Comparison of ENCODE assay signal across 17 cellular contexts in the genomic region with DNA sequence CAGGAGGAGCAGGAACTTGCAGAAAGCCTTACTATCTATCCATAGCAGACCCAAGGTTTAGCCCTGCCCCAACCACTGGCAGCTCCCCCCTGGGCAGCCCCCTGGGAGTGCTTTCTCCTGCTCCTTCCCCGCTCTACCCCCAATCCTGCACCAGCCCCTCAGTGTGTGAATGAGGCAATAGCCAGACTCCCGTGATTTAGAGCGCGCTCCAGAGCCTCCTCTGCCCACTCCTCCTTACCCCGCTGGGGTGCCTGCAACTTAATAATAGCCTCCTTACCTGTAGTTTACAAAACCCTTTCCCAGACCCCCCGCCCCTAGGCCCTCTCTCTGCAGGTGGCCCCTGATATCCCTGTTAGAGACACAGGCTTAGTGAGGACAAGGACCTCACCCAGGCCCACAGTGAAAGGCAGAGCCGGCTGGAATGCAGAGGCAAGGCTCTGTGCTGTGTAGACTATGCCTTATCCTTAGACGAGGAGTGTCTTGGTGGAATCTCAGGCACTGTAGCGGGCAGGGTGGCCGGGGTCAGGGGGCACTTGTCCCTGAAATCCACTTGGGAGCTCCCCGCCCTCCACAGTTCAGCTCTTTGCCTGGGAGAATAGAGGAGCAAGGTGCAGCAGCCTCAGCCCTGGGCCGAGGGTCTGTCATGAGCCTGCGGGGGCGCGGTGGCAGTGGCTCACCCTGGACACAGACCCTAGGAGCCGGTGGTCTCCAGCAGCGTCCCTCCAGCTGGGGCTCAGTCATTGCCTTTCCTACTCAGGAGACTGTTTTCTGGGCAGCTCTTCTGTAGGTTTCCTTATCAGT. TPM values are rescaled to one million over a fixed set of nuclear protein-coding genes. Genes with fewer than 3 reads are reported as not detected.
A peak's percentile ranks its signal among the peaks of the same experiment; 100 is the strongest.
DNase-seq lines count a peak whose midpoint lies in the region; ATAC-seq, FAIRE-seq and TF ChIP-seq lines count a peak whose summit lies in the region.
"Had no signal": no experiment of that assay in that cellular context is flagged by ENCODE, and none has a peak within 500 bp of the region (broad histone marks: within the 10 kb centered on the region; RNA-seq: fewer than 3 reads in every experiment).

No MANE protein-coding gene starts in this region.

- no peak for TF ChIP-seq EP300 in HepG2 (IDR thresholded peaks at IDR 0.05; ENCODE audit: low read depth in 2 of 2, low read length in 2 of 2)
- no peak for TF ChIP-seq EP300 in HepG2 (CRISPR knock-in tag; IDR thresholded peaks at IDR 0.05; ENCODE audit: borderline replicate concordance)
- no peak for TF ChIP-seq EP300 in tibial nerve (IDR thresholded peaks at IDR 0.05)
- TF ChIP-seq EP300 in ovary (IDR thresholded peaks at IDR 0.05) = no peak

- TF ChIP-seq POLR2A in HepG2 (IDR thresholded peaks at IDR 0.05; ENCODE audit: insufficient read depth in 1 of 2, low read depth in 2 of 2, low read length in 2 of 2) (no peak), right lobe of liver (IDR thresholded peaks at IDR 0.05) (no peak), tibial nerve (IDR thresholded peaks at IDR 0.05) (no peak), ovary (IDR thresholded peaks at IDR 0.05) (no peak)

- peaks cover 75% of the 10 kb centered on the region for H3K4me1 Mint-ChIP-seq in activated CD4-positive, alpha-beta memory T cell treated with anti-CD3 and anti-CD28 coated beads for 36 hours (ENCODE audit: low read depth)
- H3K4me1 Mint-ChIP-seq in immature natural killer cell = peaks cover 87 to 88% of the 10 kb centered on the region in 2 donors

- no peaks in the 10 kb centered on the region for H3K79me2 ChIP-seq in HepG2 (ENCODE audit: insufficient read depth, low read length)

- no peak overlapping the region for H2AFZ ChIP-seq in HepG2 (ENCODE audit: low read length)
- H2AFZ ChIP-seq: GM23248 had no signal

- no peak for TF ChIP-seq RAD21 in HepG2 (CRISPR knock-in tag; IDR thresholded peaks at IDR 0.05)

- no peak overlapping the region for H3K9ac ChIP-seq in HepG2 (ENCODE audit: insufficient read depth, low read depth, low read length)
- H3K9ac ChIP-seq: GM23248 had no signal

- peaks cover 10 to 48% of the 10 kb centered on the region in 2 experiments; a peak in 4 of 5 replicates for H3K27me3 ChIP-seq in HepG2 (ENCODE audit: control insufficient read depth in 1 of 2, insufficient read depth in 2 of 2, low read length in 2 of 2)
- H3K27me3 ChIP-seq in right lobe of liver = no peaks in the 10 kb centered on the region
- H3K27me3 ChIP-seq in tibial nerve = peaks cover 0 to 52% of the 10 kb centered on the region in 2 donors
- H3K27me3 ChIP-seq in ovary = peaks cover 2% of the 10 kb centered on the region
- H3K27me3 ChIP-seq: MG63 had no signal

- POLR2A ChIA-PET in HepG2 (lab: Yijun Ruan, JAX) = interaction anchor here (1.3 to 2.1 kb wide), 3 partner anchors 9 to 19 kb away, joined by 4 to 10 read pairs (median 5); partner anchors contain the start of genes PPP1CA and RAD9A
- POLR2A ChIA-PET in activated CD4-positive, alpha-beta memory T cell treated with anti-CD3 and anti-CD28 coated beads for 36 hours (lab: Charles Lee) = interaction anchor here (1.9 to 2.8 kb wide), 2 partner anchors 8 to 9 kb away, joined by 6 to 19 read pairs; partner anchors contain the start of genes PPP1CA and TBC1D10C

- H3K36me3 Mint-ChIP-seq in activated CD4-positive, alpha-beta memory T cell treated with anti-CD3 and anti-CD28 coated beads for 36 hours = peaks cover 28% of the 10 kb centered on the region
- H3K36me3 Mint-ChIP-seq in immature natural killer cell = peaks cover 0 to 8% (median 5%) of the 10 kb centered on the region in 3 donors

- DNase-seq in HepG2 (ENCODE audit: low spot score) = no peak
- DNase-seq in right lobe of liver = no peak
- DNase-seq in activated CD4-positive, alpha-beta memory T cell treated with anti-CD3 and anti-CD28 coated beads for 36 hours = no peak
- DNase-seq in immature natural killer cell = no peak
- no peak for DNase-seq in tibial nerve (ENCODE audit: low spot score in 2 of 2)
- no peak for DNase-seq in UCSD-AML1 (lab: John Stamatoyannopoulos, UW; ENCODE audit: unreplicated experiment)
- no peak for DNase-seq in left lobe of liver (ENCODE audit: low spot score)
- DNase-seq in ovary = no peak
- DNase-seq: adrenal gland, GM23248, left lung, MG63, NCI-H187, NCI-H510A had no signal

- H3K4me3 Mint-ChIP-seq in activated CD4-positive, alpha-beta memory T cell treated with anti-CD3 and anti-CD28 coated beads for 36 hours = no peak overlapping the region
- peak overlapping the region in 4 of 5 donors; percentile 2 to 89 (median 29) for H3K4me3 Mint-ChIP-seq in immature natural killer cell

- H3K9me3 ChIP-seq in HepG2 (ENCODE audit: low read length) (no peaks in the 10 kb centered on the region), right lobe of liver (no peaks in the 10 kb centered on the region), tibial nerve (no peaks in the 10 kb centered on the region), ovary (no peaks in the 10 kb centered on the region)
- H3K9me3 ChIP-seq: adrenal gland, left lung, MG63 had no signal

- H3K36me3 ChIP-seq in HepG2 (replicated peaks in 1 of 2; ENCODE audit: control insufficient read depth in 1 of 2, insufficient read depth in 2 of 2, low read length in 2 of 2) (no peaks in the 10 kb centered on the region), right lobe of liver (no peaks in the 10 kb centered on the region), tibial nerve (no peaks in the 10 kb centered on the region), ovary (no peaks in the 10 kb centered on the region)
- H3K36me3 ChIP-seq: adrenal gland, left lung, MG63 had no signal

- H3K4me1 ChIP-seq in HepG2 (ENCODE audit: insufficient read depth, low read length) (peaks cover 49% of the 10 kb centered on the region), right lobe of liver (peaks cover 0 to 9% (median 0%) of the 10 kb centered on the region in 4 donors), tibial nerve (peaks cover 0 to 60% (median 43%) of the 10 kb centered on the region in 4 donors), ovary (ENCODE audit: insufficient read depth) (no peaks in the 10 kb centered on the region)

- intact Hi-C loops in HepG2 (cut with micrococcal nuclease; ENCODE audit: unreplicated experiment) = no loop called here
- intact Hi-C loops in right lobe of liver (cut with DNase I) = no loop called here
- intact Hi-C loops in activated CD4-positive, alpha-beta memory T cell treated with anti-CD3 and anti-CD28 coated beads for 36 hours (cut with micrococcal nuclease) = no loop called here
- intact Hi-C loops in ovary (cut with DNase I) = no loop called here

- H3K9me3 Mint-ChIP-seq in activated CD4-positive, alpha-beta memory T cell treated with anti-CD3 and anti-CD28 coated beads for 36 hours = no peaks in the 10 kb centered on the region
- H3K9me3 Mint-ChIP-seq in immature natural killer cell = no peaks in the 10 kb centered on the region
- H3K9me3 Mint-ChIP-seq: stimulated activated naive CD8-positive, alpha-beta T cell treated with anti-CD3 and anti-CD28 coated beads, Interleukin-15, Interleukin-2, amounts not matched to agents 100 ng/mL and 50 ng/mL, for 24 hours had no signal

- in situ Hi-C loops in HepG2 (cut with HindIII; ENCODE audit: extremely low pct_ligation_motif_present, low pct_unique_long_range_greater_than_20kb) = no loop called here

- peak overlapping the region; percentile 90 for H3K27ac Mint-ChIP-seq in activated CD4-positive, alpha-beta memory T cell treated with anti-CD3 and anti-CD28 coated beads for 36 hours
- H3K27ac Mint-ChIP-seq in immature natural killer cell = peak overlapping the region; percentile 77 to 97 (median 88)

- ATAC-seq in HepG2 (peak; percentile 4), right lobe of liver (no peak), left lobe of liver (no peak)
- ATAC-seq: left lung had no signal

- H3K27ac ChIP-seq in HepG2 (ENCODE audit: extremely low read length, insufficient read depth, low read length) (no peak overlapping the region), right lobe of liver (no peak overlapping the region), tibial nerve (peak overlapping the region in 3 of 4 donors; percentile 60 to 77 (median 64)), ovary (no peak overlapping the region)
- H3K27ac ChIP-seq: adrenal gland, GM23248, left lung had no signal

- CTCF ChIA-PET in HepG2 (lab: Yijun Ruan, JAX; ENCODE audit: low intra/inter-chr PET ratio, low total read pairs) = no interaction called here
- CTCF ChIA-PET in activated CD4-positive, alpha-beta memory T cell treated with anti-CD3 and anti-CD28 coated beads for 36 hours (lab: Charles Lee) = interaction anchor here (1.3 kb wide), 1 partner anchor 10 kb away, joined by 4 read pairs; no protein-coding TSS in a partner anchor

- no peak for FAIRE-seq in HepG2 (lab: Jason Lieb, UNC)
- FAIRE-seq: endothelial cell of umbilical vein, frontal cortex had no signal

- no peak for TF ChIP-seq CTCF in HepG2 (CRISPR knock-in tag; IDR thresholded peaks at IDR 0.05)
- no peak for TF ChIP-seq CTCF in right lobe of liver (IDR thresholded peaks at IDR 0.05)
- TF ChIP-seq CTCF in tibial nerve (IDR thresholded peaks at IDR 0.05) = no peak
- TF ChIP-seq CTCF in ovary (IDR thresholded peaks at IDR 0.05) = no peak

- H3K27me3 Mint-ChIP-seq in activated CD4-positive, alpha-beta memory T cell treated with anti-CD3 and anti-CD28 coated beads for 36 hours = no peaks in the 10 kb centered on the region
- H3K27me3 Mint-ChIP-seq in immature natural killer cell (ENCODE audit: low read depth in 3 of 3) = peaks cover 2 to 15% (median 3%) of the 10 kb centered on the region in 3 donors
- H3K27me3 Mint-ChIP-seq: stimulated activated naive CD8-positive, alpha-beta T cell treated with anti-CD3 and anti-CD28 coated beads, Interleukin-15, Interleukin-2, amounts not matched to agents 100 ng/mL and 50 ng/mL, for 24 hours had no signal

- 39% methylated on average over 10 of the region's 17 CpGs for WGBS in HepG2 (ENCODE audit: low lambda C conversion rate)
- WGBS in right lobe of liver (ENCODE audit: insufficient coverage, low coverage, low lambda C conversion rate, missing lambda C conversion rate) = 56% methylated on average over 3 of the region's 17 CpGs
- WGBS in tibial nerve, 2 donors = 66 to 71% methylated on average over 12 to 13 of the region's 17 CpGs
- 51 to 60% (median 51%) methylated on average over 17 of the region's 17 CpGs for WGBS in ovary, 3 donors

- BruUV-seq in HepG2 (replicated peaks; lab: Mats Ljungman, UMichigan) = no TSS peak

- peak overlapping the region in 1 of 3 experiments; percentile 4; a peak in 1 of 6 replicates for H3K4me3 ChIP-seq in HepG2 (replicated peaks in 1 of 3; ENCODE audit: insufficient read depth in 1 of 3, low read depth in 2 of 3, low read length in 3 of 3)
- no peak overlapping the region for H3K4me3 ChIP-seq in right lobe of liver
- no peak overlapping the region for H3K4me3 ChIP-seq in tibial nerve
- no peak overlapping the region for H3K4me3 ChIP-seq in ovary
- H3K4me3 ChIP-seq: adrenal gland, GM23248, left lung, MG63 had no signal

- H4K20me1 ChIP-seq in HepG2 (ENCODE audit: insufficient read depth, low read length) = no peaks in the 10 kb centered on the region

- H3K4me2 ChIP-seq in HepG2 (ENCODE audit: low read depth, low read length) = peak overlapping the region; percentile 74

RNA-seq across cellular contexts. Expression of gene CARNS1, which starts 4.3 kb away (rescaled TPM):
- total RNA-seq in HepG2 (2016; rRNA removed; fragmentation: Illumina TruSeq; extraction: Trizol) (not detected in 2 replicates), right lobe of liver (under 1 TPM in 5 of 6 experiments, not detected in 1; 0.12 to 0.31 (median 0.22) TPM), tibial nerve (1 to 10 TPM; 1.8 to 5.9 (median 4.3) TPM), left lobe of liver (0.28 TPM), ovary (10 to 100 TPM in 1 of 7 donors, 1 to 10 TPM in 1, under 1 TPM in 5; 0.12 to 13.2 (median 0.66) TPM)
- total RNA-seq in HepG2 (2016; cell fraction: cytosol; rRNA removed; fragmentation: Illumina TruSeq; extraction: Trizol; ENCODE audit: low read depth) = not detected in 2 replicates
- not detected in 2 replicates for total RNA-seq in HepG2 (2016; cell fraction: insoluble cytoplasmic fraction; rRNA removed; fragmentation: Illumina TruSeq; extraction: Trizol)
- not detected in 2 replicates for total RNA-seq in HepG2 (2016; cell fraction: membrane; rRNA removed; fragmentation: Illumina TruSeq; extraction: Trizol)
- not detected in 2 replicates for total RNA-seq in HepG2 (2016; cell fraction: nucleus; rRNA removed; fragmentation: Illumina TruSeq; extraction: Trizol)
- polyA plus RNA-seq in HepG2 (2011; rRNA removed) (0.01 TPM in 1 of 2 replicates, not detected in the other), immature natural killer cell (1 to 10 TPM; 1.9 to 3.4 (median 2.7) TPM), ovary (under 1 TPM; 0.45 to 0.58 TPM)
- 0.01 TPM in 1 of 2 replicates, not detected in the other for polyA plus RNA-seq in HepG2 (2011; cell fraction: cytosol; rRNA removed)
- polyA plus RNA-seq in HepG2 (2011; cell fraction: nucleus; rRNA removed) = not detected in 2 replicates
- 0.04 TPM in 1 of 2 replicates, not detected in the other for polyA plus RNA-seq in HepG2 (2012)
- not detected in 2 replicates for polyA plus RNA-seq in HepG2 (2016; cell fraction: cytosol; fragmentation: Illumina TruSeq; extraction: Trizol; ENCODE audit: low read depth)
- not detected in 2 replicates for polyA plus RNA-seq in HepG2 (2016; cell fraction: insoluble cytoplasmic fraction; fragmentation: Illumina TruSeq; extraction: Trizol; ENCODE audit: low read depth)
- not detected in 2 replicates for polyA plus RNA-seq in HepG2 (2016; cell fraction: membrane; fragmentation: Illumina TruSeq; extraction: Trizol; ENCODE audit: low read depth)
- polyA plus RNA-seq in HepG2 (2016; cell fraction: nucleus; fragmentation: Illumina TruSeq; extraction: Trizol; ENCODE audit: insufficient read depth, low read depth) = not detected in 2 replicates
- polyA minus RNA-seq in HepG2 (2011; rRNA and poly(A)+ RNA removed; ENCODE audit: low replicate concordance) = 0.05 and 0.12 TPM in 2 replicates
- polyA minus RNA-seq in HepG2 (2011; cell fraction: cytosol; rRNA and poly(A)+ RNA removed) = not detected in 2 replicates
- polyA minus RNA-seq in HepG2 (2011; cell fraction: nucleus; rRNA and poly(A)+ RNA removed) = not detected in 2 replicates
- total RNA-seq in activated CD4-positive, alpha-beta memory T cell treated with anti-CD3 and anti-CD28 coated beads for 36 hours = 1 to 10 TPM; 2.3 to 3.3 TPM

RNA-seq across cellular contexts. Expression of gene TBC1D10C, which starts 7.3 kb away (rescaled TPM):
- 0.81 and 1.0 TPM in 2 replicates for total RNA-seq in HepG2 (2016; rRNA removed; fragmentation: Illumina TruSeq; extraction: Trizol)
- total RNA-seq in HepG2 (2016; cell fraction: cytosol; rRNA removed; fragmentation: Illumina TruSeq; extraction: Trizol; ENCODE audit: low read depth) = 0.44 and 0.81 TPM in 2 replicates
- total RNA-seq in HepG2 (2016; cell fraction: insoluble cytoplasmic fraction; rRNA removed; fragmentation: Illumina TruSeq; extraction: Trizol) = 0.92 and 1.1 TPM in 2 replicates
- total RNA-seq in HepG2 (2016; cell fraction: membrane; rRNA removed; fragmentation: Illumina TruSeq; extraction: Trizol) = 0.45 and 0.59 TPM in 2 replicates
- total RNA-seq in HepG2 (2016; cell fraction: nucleus; rRNA removed; fragmentation: Illumina TruSeq; extraction: Trizol) = 0.50 and 0.84 TPM in 2 replicates
- 1.8 and 2.8 TPM in 2 replicates for polyA plus RNA-seq in HepG2 (2011; rRNA removed)
- polyA plus RNA-seq in HepG2 (2011; cell fraction: cytosol; rRNA removed) = 1.3 and 2.7 TPM in 2 replicates
- polyA plus RNA-seq in HepG2 (2011; cell fraction: nucleus; rRNA removed) = 26.5 and 39.6 TPM in 2 replicates
- polyA plus RNA-seq in HepG2 (2012) = 0.97 and 2.1 TPM in 2 replicates
- polyA plus RNA-seq in HepG2 (2016; cell fraction: cytosol; fragmentation: Illumina TruSeq; extraction: Trizol; ENCODE audit: low read depth) = 0.19 and 0.28 TPM in 2 replicates
- polyA plus RNA-seq in HepG2 (2016; cell fraction: insoluble cytoplasmic fraction; fragmentation: Illumina TruSeq; extraction: Trizol; ENCODE audit: low read depth) = 0.60 and 1.1 TPM in 2 replicates
- 0.57 and 0.73 TPM in 2 replicates for polyA plus RNA-seq in HepG2 (2016; cell fraction: membrane; fragmentation: Illumina TruSeq; extraction: Trizol; ENCODE audit: low read depth)
- polyA plus RNA-seq in HepG2 (2016; cell fraction: nucleus; fragmentation: Illumina TruSeq; extraction: Trizol; ENCODE audit: insufficient read depth, low read depth) = 2.9 and 3.4 TPM in 2 replicates
- polyA minus RNA-seq in HepG2 (2011; rRNA and poly(A)+ RNA removed; ENCODE audit: low replicate concordance) = 2.2 TPM in 1 of 2 replicates, not detected in the other
- 0.59 and 0.88 TPM in 2 replicates for polyA minus RNA-seq in HepG2 (2011; cell fraction: cytosol; rRNA and poly(A)+ RNA removed)
- 2.3 and 3.4 TPM in 2 replicates for polyA minus RNA-seq in HepG2 (2011; cell fraction: nucleus; rRNA and poly(A)+ RNA removed)
- 1 to 10 TPM in 5 of 6 experiments, under 1 TPM in 1; 0.73 to 2.7 (median 1.9) TPM for total RNA-seq in right lobe of liver
- total RNA-seq in activated CD4-positive, alpha-beta memory T cell treated with anti-CD3 and anti-CD28 coated beads for 36 hours = 100 to 1,000 TPM; 123 to 126 TPM
- polyA plus RNA-seq in immature natural killer cell = 100 to 1,000 TPM; 396 to 531 (median 451) TPM
- total RNA-seq in tibial nerve = 1 to 10 TPM; 1.5 to 4.5 (median 2.2) TPM
- 1.1 TPM for total RNA-seq in left lobe of liver
- total RNA-seq in ovary = 1 to 10 TPM in 3 of 7 donors, under 1 TPM in 4; 0.15 to 2.0 (median 1.00) TPM
- polyA plus RNA-seq in ovary = 1 to 10 TPM in 1 of 2 donors, under 1 TPM in 1; 0.32 to 1.6 TPM
- total RNA-seq: endothelial cell of umbilical vein, frontal cortex, GM23248 had no signal
- polyA plus RNA-seq: endothelial cell of umbilical vein, GM23248 had no signal

RNA-seq across cellular contexts. Expression of gene PPP1CA, which starts 9.5 kb away (rescaled TPM):
- total RNA-seq in HepG2 (2016; rRNA removed; fragmentation: Illumina TruSeq; extraction: Trizol) (170 and 188 TPM in 2 replicates), right lobe of liver (100 to 1,000 TPM in 2 of 6 experiments, 10 to 100 TPM in 4; 64.2 to 102 (median 71.1) TPM), tibial nerve (10 to 100 TPM; 50.6 to 97.8 (median 72.7) TPM), left lobe of liver (63.1 TPM), ovary (10 to 100 TPM; 32.2 to 86.9 (median 55.5) TPM)
- 49.0 and 62.5 TPM in 2 replicates for total RNA-seq in HepG2 (2016; cell fraction: cytosol; rRNA removed; fragmentation: Illumina TruSeq; extraction: Trizol; ENCODE audit: low read depth)
- total RNA-seq in HepG2 (2016; cell fraction: insoluble cytoplasmic fraction; rRNA removed; fragmentation: Illumina TruSeq; extraction: Trizol) = 171 and 181 TPM in 2 replicates
- 78.0 and 95.5 TPM in 2 replicates for total RNA-seq in HepG2 (2016; cell fraction: membrane; rRNA removed; fragmentation: Illumina TruSeq; extraction: Trizol)
- 66.5 and 72.2 TPM in 2 replicates for total RNA-seq in HepG2 (2016; cell fraction: nucleus; rRNA removed; fragmentation: Illumina TruSeq; extraction: Trizol)
- polyA plus RNA-seq in HepG2 (2011; rRNA removed) (149 and 173 TPM in 2 replicates), immature natural killer cell (1,000 to 10,000 TPM in 1 of 3 donors, 100 to 1,000 TPM in 2; 830 to 1,276 (median 950) TPM), ovary (10 to 100 TPM; 43.7 to 54.9 TPM)
- polyA plus RNA-seq in HepG2 (2011; cell fraction: cytosol; rRNA removed) = 212 and 274 TPM in 2 replicates
- 137 and 147 TPM in 2 replicates for polyA plus RNA-seq in HepG2 (2011; cell fraction: nucleus; rRNA removed)
- polyA plus RNA-seq in HepG2 (2012) = 91.5 and 93.8 TPM in 2 replicates
- 58.1 and 67.4 TPM in 2 replicates for polyA plus RNA-seq in HepG2 (2016; cell fraction: cytosol; fragmentation: Illumina TruSeq; extraction: Trizol; ENCODE audit: low read depth)
- polyA plus RNA-seq in HepG2 (2016; cell fraction: insoluble cytoplasmic fraction; fragmentation: Illumina TruSeq; extraction: Trizol; ENCODE audit: low read depth) = 192 and 207 TPM in 2 replicates
- 72.5 and 83.6 TPM in 2 replicates for polyA plus RNA-seq in HepG2 (2016; cell fraction: membrane; fragmentation: Illumina TruSeq; extraction: Trizol; ENCODE audit: low read depth)
- 110 and 123 TPM in 2 replicates for polyA plus RNA-seq in HepG2 (2016; cell fraction: nucleus; fragmentation: Illumina TruSeq; extraction: Trizol; ENCODE audit: insufficient read depth, low read depth)
- 209 and 295 TPM in 2 replicates for polyA minus RNA-seq in HepG2 (2011; rRNA and poly(A)+ RNA removed; ENCODE audit: low replicate concordance)
- polyA minus RNA-seq in HepG2 (2011; cell fraction: cytosol; rRNA and poly(A)+ RNA removed) = 83.6 and 84.9 TPM in 2 replicates
- polyA minus RNA-seq in HepG2 (2011; cell fraction: nucleus; rRNA and poly(A)+ RNA removed) = 31.7 and 34.7 TPM in 2 replicates
- 100 to 1,000 TPM; 261 to 267 TPM for total RNA-seq in activated CD4-positive, alpha-beta memory T cell treated with anti-CD3 and anti-CD28 coated beads for 36 hours

RNA-seq across cellular contexts. Expression of gene RPS6KB2, which starts 17.1 kb away (rescaled TPM):
- total RNA-seq in HepG2 (2016; rRNA removed; fragmentation: Illumina TruSeq; extraction: Trizol) = 35.3 and 54.8 TPM in 2 replicates
- total RNA-seq in HepG2 (2016; cell fraction: cytosol; rRNA removed; fragmentation: Illumina TruSeq; extraction: Trizol; ENCODE audit: low read depth) = 168 and 174 TPM in 2 replicates
- total RNA-seq in HepG2 (2016; cell fraction: insoluble cytoplasmic fraction; rRNA removed; fragmentation: Illumina TruSeq; extraction: Trizol) = 32.3 and 55.5 TPM in 2 replicates
- 208 and 210 TPM in 2 replicates for total RNA-seq in HepG2 (2016; cell fraction: membrane; rRNA removed; fragmentation: Illumina TruSeq; extraction: Trizol)
- total RNA-seq in HepG2 (2016; cell fraction: nucleus; rRNA removed; fragmentation: Illumina TruSeq; extraction: Trizol) = 30.9 and 37.1 TPM in 2 replicates
- polyA plus RNA-seq in HepG2 (2011; rRNA removed) = 52.9 and 59.2 TPM in 2 replicates
- 53.5 and 73.0 TPM in 2 replicates for polyA plus RNA-seq in HepG2 (2011; cell fraction: cytosol; rRNA removed)
- 93.3 and 107 TPM in 2 replicates for polyA plus RNA-seq in HepG2 (2011; cell fraction: nucleus; rRNA removed)
- polyA plus RNA-seq in HepG2 (2012) = 29.0 and 33.0 TPM in 2 replicates
- polyA plus RNA-seq in HepG2 (2016; cell fraction: cytosol; fragmentation: Illumina TruSeq; extraction: Trizol; ENCODE audit: low read depth) = 249 TPM in 2 replicates
- 40.0 and 51.3 TPM in 2 replicates for polyA plus RNA-seq in HepG2 (2016; cell fraction: insoluble cytoplasmic fraction; fragmentation: Illumina TruSeq; extraction: Trizol; ENCODE audit: low read depth)
- polyA plus RNA-seq in HepG2 (2016; cell fraction: membrane; fragmentation: Illumina TruSeq; extraction: Trizol; ENCODE audit: low read depth) = 229 and 244 TPM in 2 replicates
- polyA plus RNA-seq in HepG2 (2016; cell fraction: nucleus; fragmentation: Illumina TruSeq; extraction: Trizol; ENCODE audit: insufficient read depth, low read depth) = 58.6 and 65.2 TPM in 2 replicates
- polyA minus RNA-seq in HepG2 (2011; rRNA and poly(A)+ RNA removed; ENCODE audit: low replicate concordance) = 70.8 and 120 TPM in 2 replicates
- polyA minus RNA-seq in HepG2 (2011; cell fraction: cytosol; rRNA and poly(A)+ RNA removed) = 23.5 and 24.7 TPM in 2 replicates
- polyA minus RNA-seq in HepG2 (2011; cell fraction: nucleus; rRNA and poly(A)+ RNA removed) = 27.9 and 33.3 TPM in 2 replicates
- total RNA-seq in right lobe of liver = 10 to 100 TPM; 18.8 to 37.1 (median 27.1) TPM
- total RNA-seq in activated CD4-positive, alpha-beta memory T cell treated with anti-CD3 and anti-CD28 coated beads for 36 hours = 10 to 100 TPM; 57.4 to 57.5 TPM
- polyA plus RNA-seq in immature natural killer cell = 10 to 100 TPM; 71.5 to 96.5 (median 74.9) TPM
- 10 to 100 TPM; 36.9 to 69.3 (median 47.1) TPM for total RNA-seq in tibial nerve
- total RNA-seq in left lobe of liver = 31.5 TPM
- total RNA-seq in ovary = 10 to 100 TPM; 24.8 to 38.6 (median 33.1) TPM
- polyA plus RNA-seq in ovary = 10 to 100 TPM; 10.4 to 38.2 TPM

RNA-seq across cellular contexts. Expression of gene RAD9A, which starts 19.4 kb away (rescaled TPM):
- total RNA-seq in HepG2 (2016; rRNA removed; fragmentation: Illumina TruSeq; extraction: Trizol) (6.1 and 10.1 TPM in 2 replicates), right lobe of liver (10 to 100 TPM in 2 of 6 experiments, 1 to 10 TPM in 4; 5.3 to 13.2 (median 6.2) TPM), tibial nerve (10 to 100 TPM; 22.7 to 39.0 (median 36.4) TPM), left lobe of liver (14.9 TPM), ovary (10 to 100 TPM; 13.9 to 51.7 (median 23.5) TPM)
- total RNA-seq in HepG2 (2016; cell fraction: cytosol; rRNA removed; fragmentation: Illumina TruSeq; extraction: Trizol; ENCODE audit: low read depth) = 4.1 and 5.9 TPM in 2 replicates
- 5.8 and 13.4 TPM in 2 replicates for total RNA-seq in HepG2 (2016; cell fraction: insoluble cytoplasmic fraction; rRNA removed; fragmentation: Illumina TruSeq; extraction: Trizol)
- total RNA-seq in HepG2 (2016; cell fraction: membrane; rRNA removed; fragmentation: Illumina TruSeq; extraction: Trizol) = 4.4 and 5.5 TPM in 2 replicates
- 14.1 and 16.4 TPM in 2 replicates for total RNA-seq in HepG2 (2016; cell fraction: nucleus; rRNA removed; fragmentation: Illumina TruSeq; extraction: Trizol)
- polyA plus RNA-seq in HepG2 (2011; rRNA removed) (14.7 and 15.7 TPM in 2 replicates), immature natural killer cell (10 to 100 TPM; 10.2 to 12.8 (median 11.6) TPM), ovary (10 to 100 TPM in 1 of 2 donors, 1 to 10 TPM in 1; 3.1 to 20.3 TPM)
- polyA plus RNA-seq in HepG2 (2011; cell fraction: cytosol; rRNA removed) = 4.4 and 7.5 TPM in 2 replicates
- 60.6 and 87.4 TPM in 2 replicates for polyA plus RNA-seq in HepG2 (2011; cell fraction: nucleus; rRNA removed)
- 6.9 and 9.5 TPM in 2 replicates for polyA plus RNA-seq in HepG2 (2012)
- 3.7 and 4.6 TPM in 2 replicates for polyA plus RNA-seq in HepG2 (2016; cell fraction: cytosol; fragmentation: Illumina TruSeq; extraction: Trizol; ENCODE audit: low read depth)
- 6.4 and 7.5 TPM in 2 replicates for polyA plus RNA-seq in HepG2 (2016; cell fraction: insoluble cytoplasmic fraction; fragmentation: Illumina TruSeq; extraction: Trizol; ENCODE audit: low read depth)
- 4.8 and 5.8 TPM in 2 replicates for polyA plus RNA-seq in HepG2 (2016; cell fraction: membrane; fragmentation: Illumina TruSeq; extraction: Trizol; ENCODE audit: low read depth)
- polyA plus RNA-seq in HepG2 (2016; cell fraction: nucleus; fragmentation: Illumina TruSeq; extraction: Trizol; ENCODE audit: insufficient read depth, low read depth) = 61.7 and 63.7 TPM in 2 replicates
- 6.7 and 12.7 TPM in 2 replicates for polyA minus RNA-seq in HepG2 (2011; rRNA and poly(A)+ RNA removed; ENCODE audit: low replicate concordance)
- 1.9 and 4.6 TPM in 2 replicates for polyA minus RNA-seq in HepG2 (2011; cell fraction: cytosol; rRNA and poly(A)+ RNA removed)
- polyA minus RNA-seq in HepG2 (2011; cell fraction: nucleus; rRNA and poly(A)+ RNA removed) = 11.1 TPM in 2 replicates
- 10 to 100 TPM; 31.0 to 39.1 TPM for total RNA-seq in activated CD4-positive, alpha-beta memory T cell treated with anti-CD3 and anti-CD28 coated beads for 36 hours

Comparison
In these comparisons a context has a peak if more than half of its experiments do, and no peak if none do; other contexts are left out.
1. H3K27ac ChIP-seq: peak in tibial nerve (3 of 4); none in HepG2 (single experiment), right lobe of liver (0 of 3) and ovary (0 of 2).
2. RNA of gene TBC1D10C, which starts 7.3 kb away (total RNA-seq): 123 to 126 TPM in activated CD4-positive, alpha-beta memory T cell treated with anti-CD3 and anti-CD28 coated beads for 36 hours; 1.5 to 4.5 TPM in tibial nerve, 0.73 to 2.7 TPM in right lobe of liver, 1.1 TPM in left lobe of liver (single experiment), 0.44 to 1.1 TPM in HepG2 and 0.15 to 2.0 TPM in ovary; every median in the first group is over 10 times any median in the second.